ENCODE assay signal across 10 cellular contexts in genomic region chrY:9396527-9396926, GRCh38. TPM values are rescaled to one million over a fixed set of nuclear protein-coding genes. Genes with fewer than 3 reads are reported as not detected.
A peak's percentile ranks its signal among the peaks of the same experiment; 100 is the strongest.
DNase-seq lines count a peak whose midpoint lies in the region; ATAC-seq lines count a peak whose summit lies in the region.
"Not testable (repeated sequence)": the region's sequence is repeated elsewhere in the genome, so short reads cannot be mapped to it uniquely, and the experiment has no call there.
"Had no signal": no experiment of that assay in that cellular context is flagged by ENCODE, and none has a peak within 500 bp of the region (broad histone marks: within the 10 kb centered on the region; RNA-seq: fewer than 3 reads in every experiment).

No MANE protein-coding gene starts in this region.

- ATAC-seq in activated CD4-positive, alpha-beta T cell treated with anti-CD3 and anti-CD28 coated beads for 36 hours; activated CD8-positive, alpha-beta T cell treated with anti-CD3 and anti-CD28 coated beads, Interleukin-2, amount 10 ng/mL, durations not matched to agents 7 days and 5 days; Right ventricle myocardium superior (ENCODE audit: poor library complexity); left lobe of liver; stimulated activated naive CD8-positive, alpha-beta T cell treated with anti-CD3 and anti-CD28 coated beads, Interleukin-15, Interleukin-2, amounts not matched to agents 100 U/mL and 50 U/mL, for 24 hours: not testable (repeated sequence)

- intact Hi-C loops in activated CD4-positive, alpha-beta T cell treated with anti-CD3 and anti-CD28 coated beads for 36 hours (cut with DNase I, micrococcal nuclease); Right ventricle myocardium superior (cut with DNase I): not testable (repeated sequence)

- CTCF ChIA-PET in activated CD4-positive, alpha-beta T cell treated with anti-CD3 and anti-CD28 coated beads for 36 hours (lab: Charles Lee); activated CD8-positive, alpha-beta T cell treated with anti-CD3 and anti-CD28 coated beads, Interleukin-2, amount 10 ng/mL, durations not matched to agents 7 days and 5 days (lab: Charles Lee); activated naive CD4-positive, alpha-beta T cell treated with anti-CD3 and anti-CD28 coated beads, Interleukin-2, amount 10 ng/mL, durations not matched to agents 7 days and 5 days (lab: Charles Lee): not testable (repeated sequence)

- POLR2A ChIA-PET in activated CD4-positive, alpha-beta T cell treated with anti-CD3 and anti-CD28 coated beads for 36 hours (lab: Charles Lee); activated CD8-positive, alpha-beta T cell treated with anti-CD3 and anti-CD28 coated beads, Interleukin-2, amount 10 ng/mL, durations not matched to agents 7 days and 5 days (lab: Charles Lee): not testable (repeated sequence)

- not testable (repeated sequence) for H3K4me3 Mint-ChIP-seq in activated CD4-positive, alpha-beta T cell treated with anti-CD3 and anti-CD28 coated beads for 36 hours; activated CD8-positive, alpha-beta T cell treated with anti-CD3 and anti-CD28 coated beads, Interleukin-2, amount 10 ng/mL, durations not matched to agents 7 days and 5 days; activated naive CD4-positive, alpha-beta T cell treated with anti-CD3 and anti-CD28 coated beads, Interleukin-2, amount 10 ng/mL, durations not matched to agents 7 days and 5 days

- not testable (repeated sequence) for H3K4me1 Mint-ChIP-seq in activated CD4-positive, alpha-beta T cell treated with anti-CD3 and anti-CD28 coated beads for 36 hours; activated CD8-positive, alpha-beta T cell treated with anti-CD3 and anti-CD28 coated beads, Interleukin-2, amount 10 ng/mL, durations not matched to agents 7 days and 5 days (ENCODE audit: low read depth); activated naive CD4-positive, alpha-beta T cell treated with anti-CD3 and anti-CD28 coated beads, Interleukin-2, amount 10 ng/mL, durations not matched to agents 7 days and 5 days

- peak; percentile 3 for DNase-seq in activated CD4-positive, alpha-beta T cell treated with anti-CD3 and anti-CD28 coated beads for 36 hours
- DNase-seq in activated CD8-positive, alpha-beta T cell treated with anti-CD3 and anti-CD28 coated beads, Interleukin-2, amount 10 ng/mL, durations not matched to agents 7 days and 5 days, result peak; percentile 20
- DNase-seq in activated naive CD4-positive, alpha-beta T cell treated with anti-CD3 and anti-CD28 coated beads, Interleukin-2, amount 10 ng/mL, durations not matched to agents 7 days and 5 days, result peak; percentile 20
- DNase-seq in Right ventricle myocardium superior (peak; percentile 17), left lobe of liver (ENCODE audit: low spot score) (peak; percentile 41)
- DNase-seq in stimulated activated naive CD8-positive, alpha-beta T cell treated with anti-CD3 and anti-CD28 coated beads, Interleukin-15, Interleukin-2, amounts not matched to agents 100 U/mL and 50 U/mL, for 24 hours, result peak; percentile 2

- not testable (repeated sequence) for H3K27me3 Mint-ChIP-seq in activated CD4-positive, alpha-beta T cell treated with anti-CD3 and anti-CD28 coated beads for 36 hours; activated CD8-positive, alpha-beta T cell treated with anti-CD3 and anti-CD28 coated beads, Interleukin-2, amount 10 ng/mL, durations not matched to agents 7 days and 5 days (ENCODE audit: low read depth); activated naive CD4-positive, alpha-beta T cell treated with anti-CD3 and anti-CD28 coated beads, Interleukin-2, amount 10 ng/mL, durations not matched to agents 7 days and 5 days

- not testable (repeated sequence) for H3K36me3 Mint-ChIP-seq in activated CD4-positive, alpha-beta T cell treated with anti-CD3 and anti-CD28 coated beads for 36 hours (ENCODE audit: low read depth); activated CD8-positive, alpha-beta T cell treated with anti-CD3 and anti-CD28 coated beads, Interleukin-2, amount 10 ng/mL, durations not matched to agents 7 days and 5 days (ENCODE audit: low read depth); activated naive CD4-positive, alpha-beta T cell treated with anti-CD3 and anti-CD28 coated beads, Interleukin-2, amount 10 ng/mL, durations not matched to agents 7 days and 5 days

- not testable (repeated sequence) for H3K9me3 Mint-ChIP-seq in activated CD4-positive, alpha-beta T cell treated with anti-CD3 and anti-CD28 coated beads for 36 hours (ENCODE audit: low read depth); activated CD8-positive, alpha-beta T cell treated with anti-CD3 and anti-CD28 coated beads, Interleukin-2, amount 10 ng/mL, durations not matched to agents 7 days and 5 days (ENCODE audit: insufficient read depth); activated naive CD4-positive, alpha-beta T cell treated with anti-CD3 and anti-CD28 coated beads, Interleukin-2, amount 10 ng/mL, durations not matched to agents 7 days and 5 days

- not testable (repeated sequence) for H3K27ac Mint-ChIP-seq in activated CD4-positive, alpha-beta T cell treated with anti-CD3 and anti-CD28 coated beads for 36 hours; activated CD8-positive, alpha-beta T cell treated with anti-CD3 and anti-CD28 coated beads, Interleukin-2, amount 10 ng/mL, durations not matched to agents 7 days and 5 days; activated naive CD4-positive, alpha-beta T cell treated with anti-CD3 and anti-CD28 coated beads, Interleukin-2, amount 10 ng/mL, durations not matched to agents 7 days and 5 days

RNA-seq across cellular contexts. Expression of gene TSPY3, which starts 1.7 kb away (rescaled TPM):
- total RNA-seq in activated CD4-positive, alpha-beta T cell treated with anti-CD3 and anti-CD28 coated beads for 36 hours, result not detected
- not detected for total RNA-seq in activated CD8-positive, alpha-beta T cell treated with anti-CD3 and anti-CD28 coated beads, Interleukin-2, amount 10 ng/mL, durations not matched to agents 7 days and 5 days
- not detected for total RNA-seq in Right ventricle myocardium superior
- total RNA-seq in left lobe of liver, result not detected
- total RNA-seq: Caco-2; CD4-positive, alpha-beta T cell; H1; H9 had no signal

RNA-seq across cellular contexts. Expression of gene TSPY8, which starts 38.9 kb away (rescaled TPM):
- total RNA-seq in activated CD4-positive, alpha-beta T cell treated with anti-CD3 and anti-CD28 coated beads for 36 hours, result not detected
- total RNA-seq in activated CD8-positive, alpha-beta T cell treated with anti-CD3 and anti-CD28 coated beads, Interleukin-2, amount 10 ng/mL, durations not matched to agents 7 days and 5 days, result not detected
- total RNA-seq in Right ventricle myocardium superior (not detected), left lobe of liver (not detected)
- total RNA-seq: Caco-2; CD4-positive, alpha-beta T cell; H1; H9 had no signal

RNA-seq across cellular contexts. Expression of gene TSPY4, which starts 59.3 kb away (rescaled TPM):
- total RNA-seq in activated CD4-positive, alpha-beta T cell treated with anti-CD3 and anti-CD28 coated beads for 36 hours, result not detected
- total RNA-seq in activated CD8-positive, alpha-beta T cell treated with anti-CD3 and anti-CD28 coated beads, Interleukin-2, amount 10 ng/mL, durations not matched to agents 7 days and 5 days, result not detected
- total RNA-seq in Right ventricle myocardium superior, result not detected
- not detected for total RNA-seq in left lobe of liver
- total RNA-seq: Caco-2; CD4-positive, alpha-beta T cell; H1; H9 had no signal
